Comparison of ENCODE assay signal across 21 cellular contexts in the genomic region with DNA sequence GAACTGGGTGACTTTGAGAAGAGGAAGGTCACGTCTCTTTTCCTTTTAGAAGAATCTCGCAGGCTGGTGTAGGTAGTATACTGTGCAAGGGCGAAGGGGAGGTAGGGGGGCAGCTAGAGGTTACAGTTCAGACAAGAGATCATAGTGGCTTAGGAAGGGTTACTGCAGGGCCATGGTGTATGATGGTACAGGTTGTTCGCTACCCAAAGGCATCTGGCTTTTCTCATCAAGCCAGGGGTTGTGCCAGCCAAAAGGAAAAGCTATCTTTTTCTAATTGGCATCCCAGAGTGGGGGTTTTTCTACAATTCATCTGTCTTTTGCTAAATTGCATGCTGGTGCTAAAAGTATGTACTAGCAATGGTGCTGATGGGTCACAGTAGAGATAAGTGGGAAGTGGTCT. TPM values are rescaled to one million over a fixed set of nuclear protein-coding genes. Genes with fewer than 3 reads are reported as not detected.
DNase-seq lines count a peak whose midpoint lies in the region; ATAC-seq and TF ChIP-seq lines count a peak whose summit lies in the region.
"Had no signal": no experiment of that assay in that cellular context is flagged by ENCODE, and none has a peak within 500 bp of the region (broad histone marks: within the 10 kb centered on the region; RNA-seq: fewer than 3 reads in every experiment).

No MANE protein-coding gene starts in this region.

- H3K79me1 ChIP-seq in mesendoderm (ENCODE audit: low read length) = no peaks in the 10 kb centered on the region

- H4K8ac ChIP-seq in mesendoderm (ENCODE audit: low read depth, low read length) = no peak overlapping the region

- no peak overlapping the region for H3K9ac ChIP-seq in mesendoderm (ENCODE audit: low read length)
- H3K9ac ChIP-seq: BLaER1 treated with 17β-estradiol and CSF1 and Interleukin-3, amounts not matched to agents 10 nM and 100 nM had no signal

- 88 to 90% methylated on average over 4 of the region's 4 CpGs for WGBS in testis, 2 donors
- no CpG with 5 or more reads among the region's 4 CpGs for WGBS in mesendoderm (ENCODE audit: extremely low coverage, insufficient coverage, low lambda C conversion rate)

- no peaks in the 10 kb centered on the region for H3K27me3 ChIP-seq in left ventricle myocardium inferior (ENCODE audit: low read depth)
- H3K27me3 ChIP-seq in muscle layer of duodenum (ENCODE audit: low read depth, low read length) = no peaks in the 10 kb centered on the region
- H3K27me3 ChIP-seq in testis = no peaks in the 10 kb centered on the region
- no peaks in the 10 kb centered on the region for H3K27me3 ChIP-seq in mesendoderm (ENCODE audit: insufficient read depth, low read length, poor library complexity)
- no peaks in the 10 kb centered on the region for H3K27me3 ChIP-seq in ascending aorta
- H3K27me3 ChIP-seq: BLaER1 treated with 17β-estradiol and CSF1 and Interleukin-3, amounts not matched to agents 10 nM and 100 nM had no signal

- no peak for TF ChIP-seq POLR2A in testis (IDR thresholded peaks at IDR 0.05)

- no peak overlapping the region for H3K4me2 ChIP-seq in mesendoderm (ENCODE audit: low read length)
- H3K4me2 ChIP-seq: BLaER1 treated with 17β-estradiol and CSF1 and Interleukin-3, amounts not matched to agents 10 nM and 100 nM had no signal

- intact Hi-C loops in left ventricle myocardium inferior (cut with micrococcal nuclease) (no loop called here), Right ventricle myocardium superior (cut with DNase I) (no loop called here), testis (cut with DNase I; ENCODE audit: low total_unique reads) (no loop called here), ascending aorta (cut with DNase I) (no loop called here)

- H2BK120ac ChIP-seq in mesendoderm (ENCODE audit: low read depth, low read length) = no peak overlapping the region

- no peak overlapping the region for H2AK5ac ChIP-seq in mesendoderm (ENCODE audit: low read length)

- peaks cover 43% of the 10 kb centered on the region for H3K4me1 ChIP-seq in left ventricle myocardium inferior
- peaks cover 0 to 47% of the 10 kb centered on the region in 2 donors for H3K4me1 ChIP-seq in muscle layer of duodenum (ENCODE audit: control insufficient read depth in 1 of 2, insufficient read depth in 2 of 2, low read length in 2 of 2)
- H3K4me1 ChIP-seq in testis = peaks cover 33% of the 10 kb centered on the region
- no peaks in the 10 kb centered on the region for H3K4me1 ChIP-seq in mesendoderm (ENCODE audit: control insufficient read depth, low read depth, low read length)
- H3K4me1 ChIP-seq in ascending aorta = peaks cover 0 to 10% of the 10 kb centered on the region in 2 donors
- H3K4me1 ChIP-seq: Caco-2 had no signal

- H4K5ac ChIP-seq in mesendoderm (ENCODE audit: low read length) = no peak overlapping the region

- no peak overlapping the region for H2BK5ac ChIP-seq in mesendoderm (ENCODE audit: low read length)

- no peak overlapping the region for H3K4ac ChIP-seq in mesendoderm (ENCODE audit: low read depth, low read length)

- H3K79me2 ChIP-seq in mesendoderm (ENCODE audit: control insufficient read depth, insufficient read depth, low read length) = no peaks in the 10 kb centered on the region

- H3K56ac ChIP-seq in mesendoderm (ENCODE audit: low read length) = no peak overlapping the region

- no peaks in the 10 kb centered on the region for H3K9me3 ChIP-seq in left ventricle myocardium inferior (replicated peaks)
- H3K9me3 ChIP-seq in muscle layer of duodenum (ENCODE audit: control insufficient read depth in 1 of 2, low read length in 2 of 2) = no peaks in the 10 kb centered on the region
- no peaks in the 10 kb centered on the region for H3K9me3 ChIP-seq in testis
- no peaks in the 10 kb centered on the region for H3K9me3 ChIP-seq in ascending aorta
- H3K9me3 ChIP-seq: BLaER1 treated with 17β-estradiol and CSF1 and Interleukin-3, amounts not matched to agents 10 nM and 100 nM; Caco-2 had no signal

- TF ChIP-seq CTCF in left ventricle myocardium inferior (IDR thresholded peaks at IDR 0.05; ENCODE audit: borderline replicate concordance) (no peak), testis (IDR thresholded peaks at IDR 0.05) (no peak), ascending aorta (IDR thresholded peaks at IDR 0.05) (no peak)

- H3K4me3 ChIP-seq in left ventricle myocardium inferior (no peak overlapping the region), muscle layer of duodenum (ENCODE audit: low read depth in 1 of 2, low read length in 2 of 2) (no peak overlapping the region), testis (no peak overlapping the region), mesendoderm (ENCODE audit: low read length) (no peak overlapping the region), ascending aorta (no peak overlapping the region)
- H3K4me3 ChIP-seq: BLaER1 treated with 17β-estradiol and CSF1 and Interleukin-3, amounts not matched to agents 10 nM and 100 nM had no signal

- DNase-seq in left ventricle myocardium inferior = no peak
- DNase-seq in Right ventricle myocardium superior = no peak
- no peak for DNase-seq in testis
- no peak for DNase-seq in NCI-H1694 (lab: John Stamatoyannopoulos, UW)
- no peak for DNase-seq in mesendoderm
- DNase-seq in ascending aorta (ENCODE audit: low spot score in 2 of 2) = no peak
- DNase-seq: 8988T; Caco-2; CD4-positive, alpha-beta memory T cell; DMS 273 treated with DMSO at 0.1 percent for 48 hours; DMS79 treated with DMSO at 0.1 percent for 48 hours; H7; KBM-7; NCI-H1092 treated with DMSO at 0.1 percent for 48 hours; NCI-H146; NCI-H2029 treated with DMSO at 0.1 percent for 48 hours; NCI-H524 treated with DMSO at 0.1 percent for 48 hours; NCI-H82 had no signal

- H3K23ac ChIP-seq in mesendoderm (ENCODE audit: low read length) = no peak overlapping the region

- H3K27ac ChIP-seq in left ventricle myocardium inferior (replicated peaks) = peak overlapping the region; percentile 48
- H3K27ac ChIP-seq in muscle layer of duodenum (ENCODE audit: low read length) = peak overlapping the region; percentile 48
- H3K27ac ChIP-seq in testis = peak overlapping the region; percentile 75 to 90
- H3K27ac ChIP-seq in mesendoderm (ENCODE audit: low read depth, low read length) = no peak overlapping the region
- no peak overlapping the region for H3K27ac ChIP-seq in ascending aorta
- H3K27ac ChIP-seq: BLaER1 treated with 17β-estradiol and CSF1 and Interleukin-3, amounts not matched to agents 10 nM and 100 nM had no signal

- no peak overlapping the region for H3K18ac ChIP-seq in mesendoderm (ENCODE audit: low read length)

- no peak for ATAC-seq in Right ventricle myocardium superior (ENCODE audit: poor library complexity)
- ATAC-seq: Panc1 had no signal

- H3K36me3 ChIP-seq in left ventricle myocardium inferior (no peaks in the 10 kb centered on the region), muscle layer of duodenum (ENCODE audit: control insufficient read depth in 1 of 2, insufficient read depth in 2 of 2, low read length in 2 of 2) (no peaks in the 10 kb centered on the region), testis (ENCODE audit: low read depth, missing control alignments) (no peaks in the 10 kb centered on the region), mesendoderm (ENCODE audit: control insufficient read depth, insufficient read depth, low read length) (no peaks in the 10 kb centered on the region), ascending aorta (no peaks in the 10 kb centered on the region)
- H3K36me3 ChIP-seq: BLaER1 treated with 17β-estradiol and CSF1 and Interleukin-3, amounts not matched to agents 10 nM and 100 nM had no signal

- H2BK15ac ChIP-seq in mesendoderm (replicated peaks; ENCODE audit: low read depth) = no peak overlapping the region

RNA-seq across cellular contexts. Expression of a gene that starts 22.8 kb away (rescaled TPM):
- 9.0 TPM for total RNA-seq in left ventricle myocardium inferior
- 10.0 TPM for total RNA-seq in Right ventricle myocardium superior
- 10 to 100 TPM; 13.7 to 28.3 TPM for total RNA-seq in testis
- 15.1 TPM for polyA plus RNA-seq in testis (ENCODE audit: insufficient read depth, low read depth, low replicate concordance)
- 3.3 TPM for polyA plus RNA-seq in mesendoderm (2013, experiment 1 of 2)
- polyA plus RNA-seq in mesendoderm (2013, experiment 2 of 2) = 3.7 TPM
- total RNA-seq in ascending aorta = 3.4 TPM
- total RNA-seq: Caco-2; CD4-positive, alpha-beta memory T cell had no signal
- polyA plus RNA-seq: CD4-positive, alpha-beta memory T cell had no signal

Comparison
In these comparisons a context has a peak if more than half of its experiments do, and no peak if none do; other contexts are left out.
1. H3K27ac ChIP-seq: peak in left ventricle myocardium inferior (single experiment), muscle layer of duodenum (single experiment) and testis (2 of 2); none in mesendoderm (single experiment) and ascending aorta (0 of 2).